1 cellular context compared by ENCODE assay signal in the genomic region with DNA sequence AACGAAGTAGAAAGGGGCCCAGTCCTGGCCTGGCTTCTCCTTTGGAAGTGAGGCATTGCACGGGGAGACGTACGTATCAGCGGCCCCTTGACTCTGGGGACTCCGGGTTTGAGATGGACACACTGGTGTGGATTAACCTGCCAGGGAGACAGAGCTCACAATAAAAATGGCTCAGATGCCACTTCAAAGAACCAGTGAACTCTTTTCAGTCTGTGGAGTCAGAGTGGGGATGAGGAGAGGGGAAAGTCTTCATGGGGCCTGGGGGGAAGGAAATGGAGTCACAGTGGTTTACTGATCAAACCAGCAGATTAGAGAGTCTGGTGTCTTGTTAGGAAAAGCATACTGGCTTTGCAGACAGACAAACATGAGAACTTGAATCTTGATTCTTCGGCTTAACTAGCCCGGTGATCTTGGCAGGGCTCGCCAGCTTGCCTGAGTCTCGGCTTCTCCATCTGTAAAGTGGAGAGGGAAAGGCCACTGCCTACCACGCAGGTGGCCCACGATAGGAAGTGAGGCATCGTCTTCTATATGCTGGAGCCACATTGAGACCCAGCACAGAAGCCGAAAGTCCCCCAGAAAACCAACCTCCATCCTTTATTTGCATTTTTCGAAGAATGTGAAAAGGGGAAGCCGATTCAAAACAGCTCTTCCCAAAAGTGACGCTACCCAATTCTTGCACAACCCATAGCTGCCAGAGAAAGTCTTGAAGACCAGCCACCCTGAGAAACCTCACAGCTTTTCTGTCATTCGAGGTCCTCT.
A peak's percentile ranks its signal among the peaks of the same experiment; 100 is the strongest.
TF ChIP-seq lines count a peak whose summit lies in the region.

FFAR1 (plus strand) TSS at position 732 of the 759 bp plus-strand sequence. CDS start 3,650 bp downstream, outside the sequence.

TF ChIP-seq in GM12878, 131 proteins besides CTCF, POLR2A, EP300 and RAD21 (continued from another document and continues in another):
- TF ChIP-seq PRDM15 (CRISPR knock-in tag; IDR thresholded peaks at IDR 0.05) (peak; percentile 86), EGR1 (IDR thresholded peaks at IDR 0.05; ENCODE audit: borderline replicate concordance in 1 of 2, low read depth in 2 of 2, low read length in 2 of 2) (no peak), SREBF1 (IDR thresholded peaks at IDR 0.05; ENCODE audit: low read length) (no peak), EZH2 (IDR thresholded peaks at IDR 0.05; ENCODE audit: borderline replicate concordance, control insufficient read depth, low read depth, low read length) (no peak), MYC (IDR thresholded peaks at IDR 0.05; ENCODE audit: insufficient read depth, insufficient read length, insufficient replicate concordance, low read length, severe bottlenecking) (no peak), RAD51 (IDR thresholded peaks at IDR 0.05) (no peak), MEF2B (IDR thresholded peaks at IDR 0.05; ENCODE audit: partially characterized antibody, poor library complexity, severe bottlenecking) (no peak), POLR2AphosphoS5 (IDR thresholded peaks at IDR 0.05; ENCODE audit: low read length) (peak; percentile 74), PML (IDR thresholded peaks at IDR 0.05; ENCODE audit: low read length) (no peak; the same call in none of the 2 replicates), TARDBP (IDR thresholded peaks at IDR 0.05; ENCODE audit: borderline replicate concordance) (0 out of 2 replicates have a peak, but pooled peaks have one; percentile 6), ASH2L (IDR thresholded peaks at IDR 0.05; ENCODE audit: borderline replicate concordance, low read depth) (no peak), SUZ12 (IDR thresholded peaks at IDR 0.05; ENCODE audit: unreplicated experiment) (no peak), CHD1 (IDR thresholded peaks at IDR 0.05; ENCODE audit: low read depth, low read length) (no peak), ZNF592 (IDR thresholded peaks at IDR 0.05) (peak; percentile 99), RBBP5 (conservative IDR thresholded peaks at IDR 0.05) (no peak), POLR2AphosphoS2 (IDR thresholded peaks at IDR 0.05; ENCODE audit: low read depth, low read length) (no peak), NKRF (conservative IDR thresholded peaks at IDR 0.05) (no peak), KLF5 (IDR thresholded peaks at IDR 0.05; ENCODE audit: partially characterized antibody) (no peak), CBFB (IDR thresholded peaks at IDR 0.05; ENCODE audit: low read depth) (no peak), RCOR1 (conservative IDR thresholded peaks at IDR 0.05; ENCODE audit: low read depth, low read length) (no peak), BRCA1 (IDR thresholded peaks at IDR 0.05; ENCODE audit: low read depth, low read length) (no peak), CREM (IDR thresholded peaks at IDR 0.05; ENCODE audit: low read depth) (peak; percentile 37; the same call in 1 of the 2 replicates), STAT3 (IDR thresholded peaks at IDR 0.05; ENCODE audit: low read depth, low read length) (peak; percentile 92), SIX5 (IDR thresholded peaks at IDR 0.05; ENCODE audit: low read depth, low read length, severe bottlenecking) (no peak), POU2F2 (IDR thresholded peaks at IDR 0.05; ENCODE audit: borderline replicate concordance, low read depth, low read length) (peak; percentile 96), ZZZ3 (IDR thresholded peaks at IDR 0.05; ENCODE audit: control insufficient read depth, insufficient read length, low read depth) (no peak), HCFC1 (IDR thresholded peaks at IDR 0.05; ENCODE audit: low read length) (no peak), ZNF384 (IDR thresholded peaks at IDR 0.05; ENCODE audit: borderline replicate concordance, low read depth, low read length) (no peak), BMI1 (IDR thresholded peaks at IDR 0.05; ENCODE audit: borderline replicate concordance) (0 out of 2 replicates have a peak, but pooled peaks have one; percentile 6)
- TF ChIP-seq, protein P1, sequence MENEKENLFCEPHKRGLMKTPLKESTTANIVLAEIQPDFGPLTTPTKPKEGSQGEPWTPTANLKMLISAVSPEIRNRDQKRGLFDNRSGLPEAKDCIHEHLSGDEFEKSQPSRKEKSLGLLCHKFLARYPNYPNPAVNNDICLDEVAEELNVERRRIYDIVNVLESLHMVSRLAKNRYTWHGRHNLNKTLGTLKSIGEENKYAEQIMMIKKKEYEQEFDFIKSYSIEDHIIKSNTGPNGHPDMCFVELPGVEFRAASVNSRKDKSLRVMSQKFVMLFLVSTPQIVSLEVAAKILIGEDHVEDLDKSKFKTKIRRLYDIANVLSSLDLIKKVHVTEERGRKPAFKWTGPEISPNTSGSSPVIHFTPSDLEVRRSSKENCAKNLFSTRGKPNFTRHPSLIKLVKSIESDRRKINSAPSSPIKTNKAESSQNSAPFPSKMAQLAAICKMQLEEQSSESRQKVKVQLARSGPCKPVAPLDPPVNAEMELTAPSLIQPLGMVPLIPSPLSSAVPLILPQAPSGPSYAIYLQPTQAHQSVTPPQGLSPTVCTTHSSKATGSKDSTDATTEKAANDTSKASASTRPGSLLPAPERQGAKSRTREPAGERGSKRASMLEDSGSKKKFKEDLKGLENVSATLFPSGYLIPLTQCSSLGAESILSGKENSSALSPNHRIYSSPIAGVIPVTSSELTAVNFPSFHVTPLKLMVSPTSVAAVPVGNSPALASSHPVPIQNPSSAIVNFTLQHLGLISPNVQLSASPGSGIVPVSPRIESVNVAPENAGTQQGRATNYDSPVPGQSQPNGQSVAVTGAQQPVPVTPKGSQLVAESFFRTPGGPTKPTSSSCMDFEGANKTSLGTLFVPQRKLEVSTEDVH (IDR thresholded peaks at IDR 0.05; ENCODE audit: low read depth, partially characterized antibody): peak; percentile 15
- TF ChIP-seq, protein P2, sequence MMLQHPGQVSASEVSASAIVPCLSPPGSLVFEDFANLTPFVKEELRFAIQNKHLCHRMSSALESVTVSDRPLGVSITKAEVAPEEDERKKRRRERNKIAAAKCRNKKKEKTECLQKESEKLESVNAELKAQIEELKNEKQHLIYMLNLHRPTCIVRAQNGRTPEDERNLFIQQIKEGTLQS (IDR thresholded peaks at IDR 0.05; ENCODE audit: borderline replicate concordance, extremely low read depth, low read depth, low read length): no peak
- TF ChIP-seq, protein P3, sequence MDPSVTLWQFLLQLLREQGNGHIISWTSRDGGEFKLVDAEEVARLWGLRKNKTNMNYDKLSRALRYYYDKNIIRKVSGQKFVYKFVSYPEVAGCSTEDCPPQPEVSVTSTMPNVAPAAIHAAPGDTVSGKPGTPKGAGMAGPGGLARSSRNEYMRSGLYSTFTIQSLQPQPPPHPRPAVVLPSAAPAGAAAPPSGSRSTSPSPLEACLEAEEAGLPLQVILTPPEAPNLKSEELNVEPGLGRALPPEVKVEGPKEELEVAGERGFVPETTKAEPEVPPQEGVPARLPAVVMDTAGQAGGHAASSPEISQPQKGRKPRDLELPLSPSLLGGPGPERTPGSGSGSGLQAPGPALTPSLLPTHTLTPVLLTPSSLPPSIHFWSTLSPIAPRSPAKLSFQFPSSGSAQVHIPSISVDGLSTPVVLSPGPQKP (IDR thresholded peaks at IDR 0.05; ENCODE audit: low read depth, low read length): no peak
- TF ChIP-seq, protein P4, sequence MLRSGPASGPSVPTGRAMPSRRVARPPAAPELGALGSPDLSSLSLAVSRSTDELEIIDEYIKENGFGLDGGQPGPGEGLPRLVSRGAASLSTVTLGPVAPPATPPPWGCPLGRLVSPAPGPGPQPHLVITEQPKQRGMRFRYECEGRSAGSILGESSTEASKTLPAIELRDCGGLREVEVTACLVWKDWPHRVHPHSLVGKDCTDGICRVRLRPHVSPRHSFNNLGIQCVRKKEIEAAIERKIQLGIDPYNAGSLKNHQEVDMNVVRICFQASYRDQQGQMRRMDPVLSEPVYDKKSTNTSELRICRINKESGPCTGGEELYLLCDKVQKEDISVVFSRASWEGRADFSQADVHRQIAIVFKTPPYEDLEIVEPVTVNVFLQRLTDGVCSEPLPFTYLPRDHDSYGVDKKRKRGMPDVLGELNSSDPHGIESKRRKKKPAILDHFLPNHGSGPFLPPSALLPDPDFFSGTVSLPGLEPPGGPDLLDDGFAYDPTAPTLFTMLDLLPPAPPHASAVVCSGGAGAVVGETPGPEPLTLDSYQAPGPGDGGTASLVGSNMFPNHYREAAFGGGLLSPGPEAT (IDR thresholded peaks at IDR 0.05; ENCODE audit: low read depth): peak; percentile 88
- TF ChIP-seq, protein P5, sequence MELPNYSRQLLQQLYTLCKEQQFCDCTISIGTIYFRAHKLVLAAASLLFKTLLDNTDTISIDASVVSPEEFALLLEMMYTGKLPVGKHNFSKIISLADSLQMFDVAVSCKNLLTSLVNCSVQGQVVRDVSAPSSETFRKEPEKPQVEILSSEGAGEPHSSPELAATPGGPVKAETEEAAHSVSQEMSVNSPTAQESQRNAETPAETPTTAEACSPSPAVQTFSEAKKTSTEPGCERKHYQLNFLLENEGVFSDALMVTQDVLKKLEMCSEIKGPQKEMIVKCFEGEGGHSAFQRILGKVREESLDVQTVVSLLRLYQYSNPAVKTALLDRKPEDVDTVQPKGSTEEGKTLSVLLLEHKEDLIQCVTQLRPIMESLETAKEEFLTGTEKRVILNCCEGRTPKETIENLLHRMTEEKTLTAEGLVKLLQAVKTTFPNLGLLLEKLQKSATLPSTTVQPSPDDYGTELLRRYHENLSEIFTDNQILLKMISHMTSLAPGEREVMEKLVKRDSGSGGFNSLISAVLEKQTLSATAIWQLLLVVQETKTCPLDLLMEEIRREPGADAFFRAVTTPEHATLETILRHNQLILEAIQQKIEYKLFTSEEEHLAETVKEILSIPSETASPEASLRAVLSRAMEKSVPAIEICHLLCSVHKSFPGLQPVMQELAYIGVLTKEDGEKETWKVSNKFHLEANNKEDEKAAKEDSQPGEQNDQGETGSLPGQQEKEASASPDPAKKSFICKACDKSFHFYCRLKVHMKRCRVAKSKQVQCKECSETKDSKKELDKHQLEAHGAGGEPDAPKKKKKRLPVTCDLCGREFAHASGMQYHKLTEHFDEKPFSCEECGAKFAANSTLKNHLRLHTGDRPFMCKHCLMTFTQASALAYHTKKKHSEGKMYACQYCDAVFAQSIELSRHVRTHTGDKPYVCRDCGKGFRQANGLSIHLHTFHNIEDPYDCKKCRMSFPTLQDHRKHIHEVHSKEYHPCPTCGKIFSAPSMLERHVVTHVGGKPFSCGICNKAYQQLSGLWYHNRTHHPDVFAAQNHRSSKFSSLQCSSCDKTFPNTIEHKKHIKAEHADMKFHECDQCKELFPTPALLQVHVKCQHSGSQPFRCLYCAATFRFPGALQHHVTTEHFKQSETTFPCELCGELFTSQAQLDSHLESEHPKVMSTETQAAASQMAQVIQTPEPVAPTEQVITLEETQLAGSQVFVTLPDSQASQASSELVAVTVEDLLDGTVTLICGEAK (IDR thresholded peaks at IDR 0.05; ENCODE audit: borderline replicate concordance): no peak
